ENCODE assay signal across 9 cellular contexts in the genomic region with DNA sequence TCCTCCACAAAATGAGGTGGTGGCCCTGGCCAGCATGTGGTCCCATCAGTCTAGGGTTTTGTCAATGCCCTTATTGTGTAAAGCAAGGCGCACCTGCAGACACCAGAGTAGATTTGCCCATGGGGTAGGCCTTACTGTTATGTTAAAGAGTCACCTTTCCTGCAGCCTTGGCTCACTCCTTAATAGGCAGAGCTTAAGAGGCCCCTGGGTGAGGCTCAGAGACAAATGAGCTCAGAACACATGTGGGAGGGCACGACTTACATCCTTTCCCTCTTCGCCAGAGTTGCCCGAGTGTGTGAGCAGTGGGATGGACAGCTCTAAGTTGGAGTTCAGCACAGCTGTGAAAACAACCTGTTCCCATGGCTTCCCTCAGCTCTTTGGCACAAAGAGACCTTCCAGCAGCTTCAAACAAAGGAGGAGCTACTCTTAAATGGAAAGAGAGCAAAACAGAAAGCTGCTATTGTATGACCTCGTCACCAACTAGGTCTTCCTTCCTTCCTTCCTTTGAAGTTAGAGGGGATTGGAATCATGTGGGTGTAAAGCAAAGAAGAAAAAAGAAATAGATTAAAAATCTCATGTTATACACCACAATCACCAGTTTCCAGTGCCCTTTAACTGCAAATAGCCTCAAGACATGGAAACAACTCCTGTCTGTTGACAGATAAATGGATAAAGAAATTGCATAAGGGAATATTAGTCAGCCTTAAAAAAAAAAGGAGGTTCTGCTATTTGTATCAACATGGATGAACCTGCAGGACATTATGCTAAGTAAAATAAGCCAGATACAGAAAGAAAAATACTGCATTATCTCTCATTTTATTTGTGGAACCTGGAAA. TPM values are rescaled to one million over a fixed set of nuclear protein-coding genes. Genes with fewer than 3 reads are reported as not detected.
DNase-seq lines count a peak whose midpoint lies in the region; ATAC-seq and TF ChIP-seq lines count a peak whose summit lies in the region.
"Had no signal": no experiment of that assay in that cellular context is flagged by ENCODE, and none has a peak within 500 bp of the region (broad histone marks: within the 10 kb centered on the region; RNA-seq: fewer than 3 reads in every experiment).

No MANE protein-coding gene starts in this region.

- peak; percentile 51 for ATAC-seq in activated naive CD8-positive, alpha-beta T cell treated with anti-CD3 and anti-CD28 coated beads, Interleukin-2, amount 10 ng/mL, durations not matched to agents 7 days and 5 days (ENCODE audit: low read depth)
- ATAC-seq in stimulated activated naive B cell treated with anti-CD40 and anti-IgM and Interleukin-4, amounts not matched to agents 10 μg/mL and 1 μg/mL and 100 μg/mL, for 72 hours (replicated peaks): no peak

- no peaks in the 10 kb centered on the region for H3K27me3 ChIP-seq in iPS-20b (ENCODE audit: insufficient read depth, low read length)
- H3K27me3 ChIP-seq in tibial nerve: no peaks in the 10 kb centered on the region
- H3K27me3 ChIP-seq: SJSA1 had no signal

- TF ChIP-seq EP300 in tibial nerve (IDR thresholded peaks at IDR 0.05): peak in 1 of 2 donors; percentile 65

- H3K27me3 Mint-ChIP-seq in activated naive CD8-positive, alpha-beta T cell treated with anti-CD3 and anti-CD28 coated beads, Interleukin-2, amount 10 ng/mL, durations not matched to agents 7 days and 5 days: no peaks in the 10 kb centered on the region
- H3K27me3 Mint-ChIP-seq in stimulated activated naive B cell treated with anti-CD40 and anti-IgM and Interleukin-4, amounts not matched to agents 10 μg/mL and 1 μg/mL and 100 μg/mL, for 72 hours: peaks cover 5% of the 10 kb centered on the region in 2 donors

- no peaks in the 10 kb centered on the region for H3K36me3 ChIP-seq in iPS-20b (ENCODE audit: insufficient read depth, low read depth, low read length)
- H3K36me3 ChIP-seq in tibial nerve: no peaks in the 10 kb centered on the region
- H3K36me3 ChIP-seq: SJSA1 had no signal

- peaks cover 26% of the 10 kb centered on the region; the same call in 1 of the 2 replicates for H3K4me1 ChIP-seq in iPS-20b (ENCODE audit: insufficient read depth, low read length)
- peaks cover 0 to 65% (median 9%) of the 10 kb centered on the region in 4 donors for H3K4me1 ChIP-seq in tibial nerve
- H3K4me1 ChIP-seq: SJSA1 had no signal

- POLR2A ChIA-PET in activated naive CD8-positive, alpha-beta T cell treated with anti-CD3 and anti-CD28 coated beads, Interleukin-2, amount 10 ng/mL, durations not matched to agents 7 days and 5 days (lab: Charles Lee): interaction anchor here (1.0 to 2.4 kb wide), 7 partner anchors 11 to 983 kb away, joined by 3 to 14 read pairs (median 8); partner anchors contain the start of genes ADD3, BBIP1 and XPNPEP1

- peaks cover 24% of the 10 kb centered on the region for H3K4me1 Mint-ChIP-seq in activated naive CD8-positive, alpha-beta T cell treated with anti-CD3 and anti-CD28 coated beads, Interleukin-2, amount 10 ng/mL, durations not matched to agents 7 days and 5 days
- H3K4me1 Mint-ChIP-seq in stimulated activated naive B cell treated with anti-CD40 and anti-IgM and Interleukin-4, amounts not matched to agents 10 μg/mL and 1 μg/mL and 100 μg/mL, for 72 hours: no peaks in the 10 kb centered on the region

- peak overlapping the region; percentile 82 for H3K4me3 Mint-ChIP-seq in activated naive CD8-positive, alpha-beta T cell treated with anti-CD3 and anti-CD28 coated beads, Interleukin-2, amount 10 ng/mL, durations not matched to agents 7 days and 5 days
- H3K4me3 Mint-ChIP-seq in stimulated activated naive B cell treated with anti-CD40 and anti-IgM and Interleukin-4, amounts not matched to agents 10 μg/mL and 1 μg/mL and 100 μg/mL, for 72 hours: no peak overlapping the region

- peak overlapping the region; percentile 96 for H3K27ac Mint-ChIP-seq in activated naive CD8-positive, alpha-beta T cell treated with anti-CD3 and anti-CD28 coated beads, Interleukin-2, amount 10 ng/mL, durations not matched to agents 7 days and 5 days
- H3K27ac Mint-ChIP-seq in stimulated activated naive B cell treated with anti-CD40 and anti-IgM and Interleukin-4, amounts not matched to agents 10 μg/mL and 1 μg/mL and 100 μg/mL, for 72 hours: no peak overlapping the region

- peaks cover 1% of the 10 kb centered on the region for H3K9me3 Mint-ChIP-seq in activated naive CD8-positive, alpha-beta T cell treated with anti-CD3 and anti-CD28 coated beads, Interleukin-2, amount 10 ng/mL, durations not matched to agents 7 days and 5 days
- H3K9me3 Mint-ChIP-seq in stimulated activated naive B cell treated with anti-CD40 and anti-IgM and Interleukin-4, amounts not matched to agents 10 μg/mL and 1 μg/mL and 100 μg/mL, for 72 hours: no peaks in the 10 kb centered on the region

- H3K9me3 ChIP-seq in iPS-20b (ENCODE audit: insufficient read depth, low read depth, low read length) (no peaks in the 10 kb centered on the region), tibial nerve (no peaks in the 10 kb centered on the region)
- H3K9me3 ChIP-seq: SJSA1 had no signal

- peak overlapping the region; percentile 61; the same call in 1 of the 2 replicates for H3K9ac ChIP-seq in iPS-20b (ENCODE audit: low read depth, low read length)

- no peak for TF ChIP-seq POLR2A in tibial nerve (IDR thresholded peaks at IDR 0.05)

- H3K36me3 Mint-ChIP-seq in activated naive CD8-positive, alpha-beta T cell treated with anti-CD3 and anti-CD28 coated beads, Interleukin-2, amount 10 ng/mL, durations not matched to agents 7 days and 5 days: no peaks in the 10 kb centered on the region
- H3K36me3 Mint-ChIP-seq in stimulated activated naive B cell treated with anti-CD40 and anti-IgM and Interleukin-4, amounts not matched to agents 10 μg/mL and 1 μg/mL and 100 μg/mL, for 72 hours: no peaks in the 10 kb centered on the region

- peak overlapping the region; percentile 54 for H3K27ac ChIP-seq in iPS-20b (ENCODE audit: low read length)
- peak overlapping the region in 3 of 4 donors; percentile 5 to 29 (median 9) for H3K27ac ChIP-seq in tibial nerve
- H3K27ac ChIP-seq: SJSA1 had no signal

- WGBS in tibial nerve, 2 donors: 47 to 48% methylated on average over 5 of the region's 5 CpGs

- TF ChIP-seq CTCF in tibial nerve (IDR thresholded peaks at IDR 0.05): no peak

- H3K4me3 ChIP-seq in iPS-20b (ENCODE audit: low read length) (peak overlapping the region; percentile 59; the same call in 1 of the 2 replicates), tibial nerve (no peak overlapping the region)
- H3K4me3 ChIP-seq: SJSA1 had no signal

- peak; percentile 6 for DNase-seq in activated effector memory CD4-positive, alpha-beta T cell treated with Interleukin-2 at 50 U/mL for 16 hours
- DNase-seq in activated effector memory CD4-positive, alpha-beta T cell treated with anti-CD3 and anti-CD28 coated beads, Interleukin-2, amount 50 U/mL, for 16 hours: no peak
- peak; percentile 47 for DNase-seq in activated naive CD8-positive, alpha-beta T cell treated with anti-CD3 and anti-CD28 coated beads, Interleukin-2, amount 10 ng/mL, durations not matched to agents 7 days and 5 days
- peak; percentile 28 to 51 for DNase-seq in tibial nerve (ENCODE audit: low spot score in 2 of 2)
- DNase-seq in AG08395 (ENCODE audit: low spot score): no peak
- no peak for DNase-seq in stimulated activated naive B cell treated with anti-CD40 and anti-IgM and Interleukin-4, amounts not matched to agents 10 μg/mL and 1 μg/mL and 100 μg/mL, for 72 hours
- no peak for DNase-seq in GM19240 (ENCODE audit: insufficient read length, low spot score)

RNA-seq across cellular contexts. Expression of gene XPNPEP1, which starts 11.9 kb away (rescaled TPM):
- total RNA-seq in activated naive CD8-positive, alpha-beta T cell treated with anti-CD3 and anti-CD28 coated beads, Interleukin-2, amount 10 ng/mL, durations not matched to agents 7 days and 5 days: 10 to 100 TPM; 92.9 to 99.4 TPM
- 10 to 100 TPM; 41.0 to 99.3 (median 62.4) TPM for total RNA-seq in tibial nerve

Comparison
In these comparisons a context has a peak if more than half of its experiments do, and no peak if none do; other contexts are left out.
1. DNase-seq: peak in activated effector memory CD4-positive, alpha-beta T cell treated with Interleukin-2 at 50 U/mL for 16 hours (single experiment), activated naive CD8-positive, alpha-beta T cell treated with anti-CD3 and anti-CD28 coated beads, Interleukin-2, amount 10 ng/mL, durations not matched to agents 7 days and 5 days (single experiment) and tibial nerve (2 of 2); none in activated effector memory CD4-positive, alpha-beta T cell treated with anti-CD3 and anti-CD28 coated beads, Interleukin-2, amount 50 U/mL, for 16 hours (single experiment), AG08395 (single experiment), stimulated activated naive B cell treated with anti-CD40 and anti-IgM and Interleukin-4, amounts not matched to agents 10 μg/mL and 1 μg/mL and 100 μg/mL, for 72 hours (single experiment) and GM19240 (single experiment).